Comparison of ENCODE assay signal across 13 cellular contexts in genomic region chr16:46730126-46730525, GRCh38. TPM values are rescaled to one million over a fixed set of nuclear protein-coding genes. Genes with fewer than 3 reads are reported as not detected.
DNase-seq lines count a peak whose midpoint lies in the region; ATAC-seq and TF ChIP-seq lines count a peak whose summit lies in the region.
"Had no signal": no experiment of that assay in that cellular context is flagged by ENCODE, and none has a peak within 500 bp of the region (broad histone marks: within the 10 kb centered on the region; RNA-seq: fewer than 3 reads in every experiment).

No MANE protein-coding gene starts in this region.

- intact Hi-C loops in heart left ventricle (cut with DNase I) (no loop called here), Right ventricle myocardium superior (cut with DNase I) (loop anchor here (5.0 kb wide), 1 partner anchor 72 kb away; no protein-coding TSS in a partner anchor)

- H3K4me3 ChIP-seq in heart left ventricle = no peak overlapping the region
- no peak overlapping the region for H3K4me3 ChIP-seq in coronary artery
- no peak overlapping the region for H3K4me3 ChIP-seq in suprapubic skin

- WGBS in heart left ventricle, 4 donors = 84 to 95% (median 88%) methylated on average over 8 of the region's 8 CpGs
- WGBS in suprapubic skin = 93% methylated on average over 8 of the region's 8 CpGs

- no peak for TF ChIP-seq POLR2A in heart left ventricle (IDR thresholded peaks at IDR 0.05)
- TF ChIP-seq POLR2A in suprapubic skin (IDR thresholded peaks at IDR 0.05) = no peak

- peaks cover 0 to 50% (median 24%) of the 10 kb centered on the region in 12 donors for H3K4me1 ChIP-seq in heart left ventricle
- H3K4me1 ChIP-seq in suprapubic skin = no peaks in the 10 kb centered on the region

- no peak for DNase-seq in heart left ventricle
- no peak for DNase-seq in Right ventricle myocardium superior
- peak; percentile 52 for DNase-seq in coronary artery (ENCODE audit: low spot score)
- DNase-seq in mesenteric fat pad (ENCODE audit: low spot score) = peak; percentile 82
- DNase-seq in suprapubic skin (ENCODE audit: low spot score in 2 of 2) = peak; percentile 52 to 74
- DNase-seq in MV-4-11 (lab: John Stamatoyannopoulos, UW) = no peak
- DNase-seq: C1 segment of cervical spinal cord; Calu3; CD4-positive, alpha-beta T cell; DMS 273 treated with DMSO at 0.1 percent for 48 hours had no signal

- H3K36me3 ChIP-seq in heart left ventricle (peaks cover 0 to 65% (median 15%) of the 10 kb centered on the region in 9 donors), suprapubic skin (no peaks in the 10 kb centered on the region)

- no peak for TF ChIP-seq EP300 in suprapubic skin (IDR thresholded peaks at IDR 0.05)

- ATAC-seq in heart left ventricle = peak in 1 of 4 donors; percentile 1
- ATAC-seq in Right ventricle myocardium superior (ENCODE audit: poor library complexity) = no peak
- no peak for ATAC-seq in HG03378 (IDR thresholded peaks at IDR 0.05; ENCODE audit: unreplicated experiment)
- ATAC-seq: HCT116 had no signal

- H3K9me3 ChIP-seq in heart left ventricle = peaks cover 0 to 9% (median 0%) of the 10 kb centered on the region in 12 donors
- no peaks in the 10 kb centered on the region for H3K9me3 ChIP-seq in suprapubic skin

- H3K27me3 ChIP-seq in heart left ventricle (no peaks in the 10 kb centered on the region), suprapubic skin (no peaks in the 10 kb centered on the region)

- TF ChIP-seq CTCF in heart left ventricle (IDR thresholded peaks at IDR 0.05) (no peak), coronary artery (IDR thresholded peaks at IDR 0.05) (no peak), suprapubic skin (IDR thresholded peaks at IDR 0.05) (no peak)

- H3K27ac ChIP-seq in heart left ventricle (peak overlapping the region in 8 of 12 donors; percentile 55 to 85 (median 76)), coronary artery (no peak overlapping the region), suprapubic skin (no peak overlapping the region)
- H3K27ac ChIP-seq: HL-60 had no signal

RNA-seq across cellular contexts. Expression of gene MYLK3, which starts 18.0 kb away (rescaled TPM):
- total RNA-seq in heart left ventricle (100 to 1,000 TPM; 169 to 374 (median 257) TPM), Right ventricle myocardium superior (304 TPM), mesenteric fat pad (0.58 TPM), suprapubic skin (under 1 TPM in 2 of 4 donors, not detected in 2; 0.13 to 0.32 TPM)
- 100 to 1,000 TPM in 1 of 2 donors, 10 to 100 TPM in 1; 76.4 to 133 TPM for polyA plus RNA-seq in heart left ventricle

RNA-seq across cellular contexts. Expression of gene ORC6, which starts 40.7 kb away (rescaled TPM):
- 1 to 10 TPM; 1.3 to 4.3 (median 2.5) TPM for total RNA-seq in heart left ventricle
- 1 to 10 TPM; 1.4 to 3.2 TPM for polyA plus RNA-seq in heart left ventricle
- total RNA-seq in Right ventricle myocardium superior = 1.9 TPM
- total RNA-seq in mesenteric fat pad = 1.1 TPM
- total RNA-seq in suprapubic skin = 1 to 10 TPM; 1.8 to 3.2 (median 2.1) TPM

RNA-seq across cellular contexts. Expression of gene VPS35, which starts 41.1 kb away (rescaled TPM):
- 100 to 1,000 TPM in 2 of 9 donors, 10 to 100 TPM in 7; 49.1 to 118 (median 88.7) TPM for total RNA-seq in heart left ventricle
- polyA plus RNA-seq in heart left ventricle = 10 to 100 TPM; 16.7 to 53.0 TPM
- total RNA-seq in Right ventricle myocardium superior = 89.0 TPM
- total RNA-seq in mesenteric fat pad = 104 TPM
- total RNA-seq in suprapubic skin = 10 to 100 TPM; 49.1 to 74.8 (median 60.7) TPM

Comparison
In these comparisons a context has a peak if more than half of its experiments do, and no peak if none do; other contexts are left out.
1. DNase-seq: peak in coronary artery (single experiment), mesenteric fat pad (single experiment) and suprapubic skin (2 of 2); none in heart left ventricle (0 of 5), Right ventricle myocardium superior (single experiment) and MV-4-11 (single experiment).
2. H3K27ac ChIP-seq: peak in heart left ventricle (8 of 12); none in coronary artery (0 of 2) and suprapubic skin (single experiment).
3. RNA of gene MYLK3, which starts 18.0 kb away (total RNA-seq): 304 TPM in Right ventricle myocardium superior (single experiment) and 169 to 374 TPM in heart left ventricle; 0.58 TPM in mesenteric fat pad (single experiment) and 0.13 to 0.32 TPM in suprapubic skin; every median in the first group is over 100 times any median in the second.